Comparison of ENCODE assay signal across 17 cellular contexts in the genomic region with DNA sequence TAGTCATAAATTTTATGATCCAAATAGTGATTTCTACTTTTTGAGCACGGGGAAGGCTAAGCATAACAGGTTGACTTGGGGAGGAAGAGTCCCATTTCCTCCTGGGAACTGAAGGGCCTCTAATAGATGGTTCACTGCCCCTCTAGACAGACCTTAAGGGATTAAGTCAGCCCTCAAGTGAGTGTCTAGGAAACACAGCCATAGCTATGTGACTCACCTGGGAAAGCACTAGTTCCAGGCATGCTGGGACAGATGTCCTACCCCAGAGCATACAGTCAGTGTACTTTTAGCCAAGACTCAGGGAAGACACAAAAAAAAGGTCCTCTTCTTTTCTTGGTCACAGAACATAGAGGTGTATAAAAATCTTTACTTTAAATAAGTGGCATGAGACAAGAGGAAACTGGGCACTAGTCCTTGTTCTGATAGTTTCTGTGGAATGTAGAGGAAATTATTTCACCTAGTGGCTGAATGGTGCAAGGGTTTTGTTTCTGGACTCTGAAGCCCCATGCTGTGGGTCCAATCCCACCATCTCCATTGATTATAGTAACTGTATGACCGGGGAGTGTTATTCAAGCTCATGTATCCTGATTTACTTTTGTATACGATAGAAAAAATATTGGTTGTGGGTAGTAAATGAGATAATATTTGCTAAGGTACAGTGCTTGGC.
DNase-seq lines count a peak whose midpoint lies in the region; ATAC-seq and TF ChIP-seq lines count a peak whose summit lies in the region.
"Had no signal": no experiment of that assay in that cellular context is flagged by ENCODE, and none has a peak within 500 bp of the region (broad histone marks: within the 10 kb centered on the region; RNA-seq: fewer than 3 reads in every experiment).

No MANE protein-coding gene starts in this region.

- H2BK15ac ChIP-seq in H9 (ENCODE audit: low read depth, low read length): no peak overlapping the region

- no peak overlapping the region for H2AK5ac ChIP-seq in H9 (ENCODE audit: insufficient read length, low read length)

- no peaks in the 10 kb centered on the region for H4K20me1 ChIP-seq in H9 (ENCODE audit: control insufficient read depth, insufficient read depth, insufficient read length)

- H3K4me2 ChIP-seq in H9 (ENCODE audit: insufficient read depth, insufficient read length, low read length): no peak overlapping the region
- H3K4me2 ChIP-seq: A549 had no signal

- no peak overlapping the region for H2BK12ac ChIP-seq in H9 (ENCODE audit: insufficient read length, low read depth, low read length)

- no peaks in the 10 kb centered on the region for H3K79me2 ChIP-seq in H9 (ENCODE audit: insufficient read depth, low read length)

- ATAC-seq in RWPE2 (ENCODE audit: low read depth): peak; percentile 99
- ATAC-seq: activated CD4-positive, CD25-positive, alpha-beta regulatory T cell treated with anti-CD3 and anti-CD28 coated beads, Interleukin-2, amount 50 U/mL, for 24 hours had no signal

- no peak overlapping the region for H3K23ac ChIP-seq in H9 (ENCODE audit: insufficient read length, low read depth, low read length)

- intact Hi-C loops in A673 (cut with micrococcal nuclease; ENCODE audit: unreplicated experiment): no loop called here

- H3K36me3 Mint-ChIP-seq in H9 (ENCODE audit: insufficient read depth in 1 of 3, low read depth in 3 of 3): no peaks in the 10 kb centered on the region
- H3K36me3 Mint-ChIP-seq: activated naive CD8-positive, alpha-beta T cell treated with anti-CD3 and anti-CD28 coated beads, Interleukin-2, amount 10 ng/mL, durations not matched to agents 7 days and 5 days had no signal

- no peak overlapping the region for H3K4me3 Mint-ChIP-seq in H9
- H3K4me3 Mint-ChIP-seq: activated naive CD8-positive, alpha-beta T cell treated with anti-CD3 and anti-CD28 coated beads, Interleukin-2, amount 10 ng/mL, durations not matched to agents 7 days and 5 days had no signal

- H3K23me2 ChIP-seq in H9 (ENCODE audit: insufficient read length, low read depth, low read length, poor library complexity, severe bottlenecking): no peaks in the 10 kb centered on the region

- DNase-seq in A673 (ENCODE audit: low spot score) (no peak), H9 (no peak), RWPE2 (ENCODE audit: low spot score) (no peak), fibroblast of mammary gland (ENCODE audit: low read depth) (no peak), nucleus accumbens (lab: John Stamatoyannopoulos, UW) (no peak), NCI-H2081 (lab: John Stamatoyannopoulos, UW) (no peak), NCI-H2029 treated with DMSO at 0.1 percent for 48 hours (lab: John Stamatoyannopoulos, UW) (no peak)
- no peak for DNase-seq in stimulated activated naive CD4-positive, alpha-beta T cell (lab: John Stamatoyannopoulos, UW)
- DNase-seq: activated naive CD8-positive, alpha-beta T cell treated with anti-CD3 and anti-CD28 coated beads, Interleukin-2, amount 10 ng/mL, durations not matched to agents 7 days and 5 days; Caco-2; H7; mesenchymal stem cell; stimulated activated CD4-positive, alpha-beta T cell treated with anti-CD3 and anti-CD28 coated beads, Interleukin-12 subunit alpha, Interleukin-12 subunit beta, amount 100 ng/mL, for 4 hours; T-helper 1 cell had no signal

- H3K9me3 ChIP-seq in A673 (ENCODE audit: low read depth, low read length, poor library complexity, severe bottlenecking): no peaks in the 10 kb centered on the region
- no peaks in the 10 kb centered on the region for H3K9me3 ChIP-seq in H9 (ENCODE audit: control insufficient read depth, low read depth, low read length)
- no peaks in the 10 kb centered on the region for H3K9me3 ChIP-seq in RWPE2 (ENCODE audit: severe bottlenecking)
- H3K9me3 ChIP-seq: A549, Caco-2 had no signal

- BruUV-seq in A673 (replicated peaks; lab: Mats Ljungman, UMichigan): no TSS peak

- H3K79me1 ChIP-seq in H9 (ENCODE audit: insufficient read depth, low read depth, low read length, poor library complexity, severe bottlenecking): no peaks in the 10 kb centered on the region

- POLR2A ChIA-PET in A673 (lab: Charles Lee; ENCODE audit: low non-redundant PET): no interaction called here

- WGBS in H9 (ENCODE audit: extremely low coverage, insufficient read length, low lambda C conversion rate): 100% methylated on average over 1 of the region's 3 CpGs

- TF ChIP-seq CTCF in A673 (conservative IDR thresholded peaks at IDR 0.05; ENCODE audit: low read depth, low read length) (peak; percentile 13; the same call in 1 of the 2 replicates), H9 (conservative IDR thresholded peaks at IDR 0.05) (peak; percentile 31; the same call in 2 of the 3 replicates), RWPE2 (IDR thresholded peaks at IDR 0.05; ENCODE audit: poor library complexity, severe bottlenecking) (peak; percentile 32), fibroblast of mammary gland (conservative IDR thresholded peaks at IDR 0.05; ENCODE audit: control insufficient read depth, insufficient read depth, low read depth, low read length) (peak; percentile 16)

- no peak overlapping the region for H4K91ac ChIP-seq in H9 (ENCODE audit: insufficient read length, low read depth, low read length)

- H3K27ac Mint-ChIP-seq in H9: no peak overlapping the region
- H3K27ac Mint-ChIP-seq: activated naive CD8-positive, alpha-beta T cell treated with anti-CD3 and anti-CD28 coated beads, Interleukin-2, amount 10 ng/mL, durations not matched to agents 7 days and 5 days had no signal

- H3K4me3 ChIP-seq in A673 (ENCODE audit: low read depth, low read length, poor library complexity, severe bottlenecking): no peak overlapping the region
- no peak overlapping the region for H3K4me3 ChIP-seq in RWPE2 (ENCODE audit: severe bottlenecking)
- H3K4me3 ChIP-seq in fibroblast of mammary gland (ENCODE audit: control insufficient read depth, low read depth, low read length): no peak overlapping the region
- H3K4me3 ChIP-seq: A549, coronary artery had no signal

- H3K27ac ChIP-seq in A673 (ENCODE audit: low read depth, low read length, poor library complexity, severe bottlenecking): no peak overlapping the region
- no peak overlapping the region for H3K27ac ChIP-seq in H9 (ENCODE audit: insufficient read length, low read depth, low read length)
- H3K27ac ChIP-seq in RWPE2 (ENCODE audit: poor library complexity, severe bottlenecking): peak overlapping the region; percentile 67
- H3K27ac ChIP-seq: A549, coronary artery had no signal

- H3K9ac ChIP-seq in H9 (ENCODE audit: extremely low read depth, insufficient read length, low read length): no peak overlapping the region

- no peak overlapping the region for H2BK20ac ChIP-seq in H9 (ENCODE audit: low read depth, low read length, poor library complexity, severe bottlenecking)

- H3K36me3 ChIP-seq in A673 (ENCODE audit: insufficient read depth, low read length, poor library complexity, severe bottlenecking): no peaks in the 10 kb centered on the region
- H3K36me3 ChIP-seq in RWPE2 (ENCODE audit: low read depth): no peaks in the 10 kb centered on the region

- H3K27me3 Mint-ChIP-seq in H9 (ENCODE audit: low read depth): peaks cover 2% of the 10 kb centered on the region
- H3K27me3 Mint-ChIP-seq: activated naive CD8-positive, alpha-beta T cell treated with anti-CD3 and anti-CD28 coated beads, Interleukin-2, amount 10 ng/mL, durations not matched to agents 7 days and 5 days had no signal

- no peak overlapping the region for H4K8ac ChIP-seq in H9 (replicated peaks; ENCODE audit: insufficient read length, low read depth, low read length)

- H2BK5ac ChIP-seq in H9 (ENCODE audit: insufficient read length, low read length): no peak overlapping the region

- H2AFZ ChIP-seq in H9 (ENCODE audit: low read length): no peak overlapping the region

- no peak overlapping the region for H3T11ph ChIP-seq in H9 (ENCODE audit: low read length)

- no peaks in the 10 kb centered on the region for H3K9me3 Mint-ChIP-seq in H9

- H3K56ac ChIP-seq in H9 (ENCODE audit: insufficient read length, low read depth, low read length): no peak overlapping the region

- H3K4me1 Mint-ChIP-seq in H9: peaks cover 14 to 17% of the 10 kb centered on the region in 2 experiments

- H4K5ac ChIP-seq in H9 (ENCODE audit: insufficient read length, low read depth, low read length): no peak overlapping the region

- no peak overlapping the region for H3K14ac ChIP-seq in H9 (ENCODE audit: insufficient read depth, low read length)

- no peaks in the 10 kb centered on the region for H3K27me3 ChIP-seq in A673 (replicated peaks; ENCODE audit: insufficient read depth, low read depth, low read length, poor library complexity)
- H3K27me3 ChIP-seq in H9 (ENCODE audit: insufficient read depth, low read length): no peaks in the 10 kb centered on the region
- H3K27me3 ChIP-seq in RWPE2 (ENCODE audit: insufficient read depth, poor library complexity, severe bottlenecking): no peaks in the 10 kb centered on the region

- no peaks in the 10 kb centered on the region for H3K4me1 ChIP-seq in A673 (ENCODE audit: insufficient read depth, low read length, poor library complexity, severe bottlenecking)
- peaks cover 1% of the 10 kb centered on the region; the same call in 1 of the 2 replicates for H3K4me1 ChIP-seq in H9 (ENCODE audit: insufficient read depth, low read length)
- peaks cover 26% of the 10 kb centered on the region for H3K4me1 ChIP-seq in RWPE2 (ENCODE audit: insufficient read depth, poor library complexity, severe bottlenecking)
- H3K4me1 ChIP-seq: Caco-2 had no signal

- no peak overlapping the region for H2BK120ac ChIP-seq in H9 (ENCODE audit: low read depth, low read length, poor library complexity, severe bottlenecking)

- H3K4ac ChIP-seq in H9 (ENCODE audit: low read depth, low read length): no peak overlapping the region

- CTCF ChIA-PET in A673 (lab: Charles Lee): no interaction called here

- H3K18ac ChIP-seq in H9 (ENCODE audit: insufficient read length, low read depth, low read length): no peak overlapping the region
